In the genomic region with DNA sequence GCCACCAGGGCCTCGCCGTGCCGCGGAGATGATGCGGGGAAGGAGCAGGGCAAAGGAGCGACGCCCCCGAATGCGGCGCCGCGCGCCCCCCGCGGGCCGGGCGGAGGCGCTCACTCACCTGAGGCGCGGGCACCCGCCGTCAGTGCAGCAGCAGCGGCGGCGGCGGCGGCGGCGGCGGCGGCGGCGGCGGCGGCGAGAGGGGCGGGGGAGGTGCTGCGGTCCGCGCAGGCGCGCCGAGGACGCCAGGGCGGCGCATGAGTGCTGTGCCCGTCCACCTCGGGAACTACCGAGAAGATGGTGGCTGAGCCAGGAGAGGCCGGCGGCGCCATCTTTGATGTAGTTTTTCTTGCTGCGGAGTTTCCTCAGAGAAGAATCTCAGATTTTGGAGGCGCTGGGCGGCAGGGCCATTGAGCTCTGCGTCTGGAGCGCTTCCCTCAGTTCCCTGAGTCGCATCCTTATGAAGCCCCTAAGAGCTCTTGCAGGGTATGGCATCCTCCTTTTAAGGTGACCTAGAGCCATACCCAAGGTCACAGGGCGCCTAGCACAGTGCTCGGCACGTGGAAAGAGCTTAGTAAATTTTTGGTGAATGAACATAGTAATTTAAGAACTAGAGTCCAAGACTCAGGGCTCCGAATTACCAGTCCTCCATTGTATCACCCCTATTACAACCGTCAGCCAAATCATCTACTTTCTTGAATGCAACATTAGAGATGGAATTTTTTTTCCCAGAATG, we compare ENCODE assay signal across 8 cellular contexts. TPM values are rescaled to one million over a fixed set of nuclear protein-coding genes. Genes with fewer than 3 reads are reported as not detected.
A peak's percentile ranks its signal among the peaks of the same experiment; 100 is the strongest.
DNase-seq lines count a peak whose midpoint lies in the region; ATAC-seq and FAIRE-seq lines count a peak whose summit lies in the region.

A gene (minus strand): TSS at position 164 of the 733 bp plus-strand sequence. CDS start 24,355 bp downstream, outside the sequence.

- H3K4me1 ChIP-seq in endocrine pancreas (ENCODE audit: control insufficient read depth, insufficient read depth, low read length): no peaks in the 10 kb centered on the region

- H3K4me3 ChIP-seq in endocrine pancreas (ENCODE audit: control insufficient read depth, insufficient read depth, low read length): peak within 1 kb of the TSS; percentile 85

- FAIRE-seq in HTR-8/SVneo (lab: Jason Lieb, UNC): peak; percentile 86

- H3K27me3 ChIP-seq in endocrine pancreas (ENCODE audit: control insufficient read depth, insufficient read depth, low read length): no peaks in the 10 kb centered on the region

- no peaks in the 10 kb centered on the region for H3K9me3 ChIP-seq in endocrine pancreas (ENCODE audit: control insufficient read depth, low read length)

- peak within 1 kb of the TSS; percentile 73 for H3K9ac ChIP-seq in endocrine pancreas (ENCODE audit: control insufficient read depth, insufficient read depth, low read length)

- no peaks in the 10 kb centered on the region for H3K36me3 ChIP-seq in endocrine pancreas (ENCODE audit: control insufficient read depth, insufficient read depth, low read length)

- peak; percentile 95 for DNase-seq in COR-L47 (lab: John Stamatoyannopoulos, UW)
- peak; percentile 100 for DNase-seq in HTR-8/SVneo (ENCODE audit: insufficient read length, low spot score)
- DNase-seq in NOMO-1 treated with DMSO at 0.1 percent for 48 hours (lab: John Stamatoyannopoulos, UW; ENCODE audit: unreplicated experiment): peak; percentile 90
- peak; percentile 69 to 80 (median 72) for DNase-seq in activated CD8-positive, alpha-beta memory T cell treated with anti-CD3 and anti-CD28 coated beads for 48 hours (ENCODE audit: low read depth in 2 of 3, low spot score in 2 of 3)
- DNase-seq in mesenteric fat pad (ENCODE audit: low spot score): peak; percentile 96
- peak; percentile 75 for DNase-seq in stimulated activated CD8-positive, alpha-beta memory T cell treated with anti-CD3 and anti-CD28 coated beads, Interleukin-15, amount 100 ng/mL, for 24 hours (ENCODE audit: low read depth)

- ATAC-seq in GM21360 (IDR thresholded peaks at IDR 0.05; ENCODE audit: unreplicated experiment): peak; percentile 92

RNA-seq across cellular contexts. Expression of the gene that starts here (rescaled TPM):
- 18.6 TPM for total RNA-seq in mesenteric fat pad

Comparison
In these comparisons a context has a peak if more than half of its experiments do, and no peak if none do; other contexts are left out.
1. Peak in every context shown above with its lines: DNase-seq, ATAC-seq and H3K4me3 ChIP-seq.